21 cellular contexts compared by ENCODE assay signal in the genomic region with DNA sequence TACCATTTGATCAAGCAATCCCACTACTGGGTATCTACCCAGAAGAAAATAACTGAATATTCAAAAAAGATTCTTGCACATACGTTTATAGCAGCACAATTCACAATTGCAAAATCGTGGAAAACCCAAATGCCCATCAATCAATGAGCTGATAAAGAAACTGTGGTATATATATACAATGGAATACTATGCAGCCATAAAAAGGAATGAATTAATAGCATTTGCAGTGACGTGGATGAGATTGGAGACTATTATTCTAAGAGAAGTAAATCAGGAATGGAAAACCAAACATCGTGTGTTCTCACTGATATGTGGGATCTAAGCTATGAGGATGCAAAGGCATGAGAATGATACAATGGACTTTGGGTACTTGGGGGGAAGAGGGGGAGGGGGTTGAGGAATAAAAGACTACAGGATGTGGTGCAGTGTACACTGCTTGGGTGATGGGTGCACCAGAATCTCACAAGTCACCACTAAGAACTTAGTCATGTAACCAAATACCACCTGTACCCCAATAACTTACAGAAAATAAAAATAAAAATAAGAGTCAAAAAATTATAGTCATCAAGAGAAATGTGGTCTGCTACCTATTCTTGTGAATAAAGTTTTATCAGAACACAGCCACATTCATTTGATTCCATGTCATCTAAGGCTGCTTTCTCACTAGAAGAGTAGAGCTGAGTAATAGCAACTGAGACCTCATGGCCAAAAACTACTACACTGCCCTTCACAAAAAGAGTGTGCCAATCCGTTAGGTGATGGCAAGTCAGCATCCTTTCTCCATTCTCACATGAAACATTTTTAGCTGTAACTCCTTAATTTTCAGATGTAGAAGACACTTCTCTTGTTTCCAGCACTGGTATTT. TPM values are rescaled to one million over a fixed set of nuclear protein-coding genes. Genes with fewer than 3 reads are reported as not detected.
"Had no signal": no experiment of that assay in that cellular context is flagged by ENCODE, and none has a peak within 500 bp of the region (broad histone marks: within the 10 kb centered on the region; RNA-seq: fewer than 3 reads in every experiment).

No MANE protein-coding gene starts in this region.

- DNase-seq: IMR-90, Kasumi-1, MM.1S, NCI-H1092 treated with DMSO at 0.1 percent for 48 hours, NCI-H1436, NCI-H187, NCI-H2029, NCI-H2081 treated with DMSO at 0.1 percent for 48 hours, NCI-H2171, NCI-H226, NCI-H446, NCI-H510A, NCI-H524 treated with DMSO at 0.1 percent for 48 hours, NCI-H69, NCI-H774, Right ventricle myocardium superior, RPMI8226, SIG-M5 had no signal

- H3K27ac ChIP-seq: KMS-11, SJSA1, SK-N-MC had no signal

- H3K27me3 ChIP-seq: SJSA1 had no signal

- H3K4me3 ChIP-seq: SJSA1, SK-N-MC had no signal

- H3K9me3 ChIP-seq: SJSA1 had no signal

RNA-seq across cellular contexts. Expression of a gene that starts 8.7 kb away (rescaled TPM):
- total RNA-seq: Right ventricle myocardium superior had no signal
